Comparison of ENCODE assay signal across 8 cellular contexts in genomic region chr20:23668477-23668951, GRCh38. TPM values are rescaled to one million over a fixed set of nuclear protein-coding genes. Genes with fewer than 3 reads are reported as not detected.
DNase-seq lines count a peak whose midpoint lies in the region; ATAC-seq and TF ChIP-seq lines count a peak whose summit lies in the region.

No MANE protein-coding gene starts in this region.

- H3K4me1 ChIP-seq in trophoblast cell (ENCODE audit: control insufficient read depth in 1 of 2, insufficient read depth in 2 of 2, low read length in 2 of 2) = no peaks in the 10 kb centered on the region

- H3K4me1 Mint-ChIP-seq in activated T-cell treated with anti-CD3 and anti-CD28 coated beads, Interleukin-2, amount 50 U/mL, for 24 hours (ENCODE audit: low read depth) = no peaks in the 10 kb centered on the region
- H3K4me1 Mint-ChIP-seq in glutamatergic neuron (ENCODE audit: low read depth, unreplicated experiment) = no peaks in the 10 kb centered on the region

- WGBS in trophoblast cell (ENCODE audit: extremely low coverage, insufficient coverage, insufficient read length) = no CpG with 5 or more reads among the region's 4 CpGs

- H2BK12ac ChIP-seq in trophoblast cell (ENCODE audit: low read length) = no peak overlapping the region

- POLR2A ChIA-PET in BJ (lab: Charles Lee) = no interaction called here

- H3K9me3 Mint-ChIP-seq in activated T-cell treated with anti-CD3 and anti-CD28 coated beads, Interleukin-2, amount 50 U/mL, for 24 hours = no peaks in the 10 kb centered on the region
- H3K9me3 Mint-ChIP-seq in glutamatergic neuron (ENCODE audit: unreplicated experiment) = no peaks in the 10 kb centered on the region

- no peak overlapping the region for H4K12ac ChIP-seq in trophoblast cell (ENCODE audit: low read depth, low read length)

- CTCF ChIA-PET in BJ (lab: Yijun Ruan, JAX) = interaction anchor here (0.7 to 2.2 kb wide), 20 partner anchors 7 to 331 kb away, joined by 3 to 19 read pairs (median 4); partner anchors contain the start of gene CST3

- H3K36me3 ChIP-seq in BJ (ENCODE audit: control insufficient read depth, insufficient read depth, low read length) (no peaks in the 10 kb centered on the region), trophoblast cell (ENCODE audit: control insufficient read depth in 1 of 2, insufficient read depth in 2 of 2, low read length in 2 of 2) (no peaks in the 10 kb centered on the region)

- H4K8ac ChIP-seq in trophoblast cell (ENCODE audit: low read depth, low read length) = no peak overlapping the region

- DNase-seq in BJ (ENCODE audit: low read depth) (no peak), NCI-H526 treated with DMSO at 0.1 percent for 48 hours (lab: John Stamatoyannopoulos, UW) (peak; percentile 35), glutamatergic neuron (peak; percentile 64), trophoblast cell (peak; percentile 57 to 71)
- DNase-seq in activated T-cell treated with anti-CD3 and anti-CD28 coated beads, Interleukin-2, amount 50 U/mL, for 24 hours = peak; percentile 44

- no peak overlapping the region for H2AFZ ChIP-seq in trophoblast cell (ENCODE audit: insufficient read depth, low read length, poor library complexity)

- H4K91ac ChIP-seq in trophoblast cell (ENCODE audit: low read depth, low read length) = no peak overlapping the region

- H3K23ac ChIP-seq in trophoblast cell (ENCODE audit: low read length) = no peak overlapping the region

- no peak overlapping the region for H3K27ac ChIP-seq in trophoblast cell (ENCODE audit: low read depth, low read length)

- H2AK5ac ChIP-seq in trophoblast cell (ENCODE audit: low read length) = no peak overlapping the region

- H3K36me3 Mint-ChIP-seq in activated T-cell treated with anti-CD3 and anti-CD28 coated beads, Interleukin-2, amount 50 U/mL, for 24 hours (ENCODE audit: low read depth) = no peaks in the 10 kb centered on the region
- no peaks in the 10 kb centered on the region for H3K36me3 Mint-ChIP-seq in glutamatergic neuron (ENCODE audit: unreplicated experiment)

- peak; percentile 89 for ATAC-seq in GM18502 (IDR thresholded peaks at IDR 0.05; ENCODE audit: poor library complexity, unreplicated experiment)
- ATAC-seq in HG03159 (IDR thresholded peaks at IDR 0.05; ENCODE audit: unreplicated experiment) = peak; percentile 89
- ATAC-seq in GM18519 (IDR thresholded peaks at IDR 0.05; ENCODE audit: low FRiP score, unreplicated experiment) = no peak

- H3K79me2 ChIP-seq in trophoblast cell (ENCODE audit: control insufficient read depth, insufficient read depth, low read length, poor library complexity) = no peaks in the 10 kb centered on the region

- peaks cover 2% of the 10 kb centered on the region; the same call in 1 of the 2 replicates for H3K27me3 ChIP-seq in BJ (ENCODE audit: control insufficient read depth, insufficient read depth, low read length)
- H3K27me3 ChIP-seq in trophoblast cell (ENCODE audit: insufficient read depth, low read length) = no peaks in the 10 kb centered on the region

- no peak overlapping the region for H3K4me3 ChIP-seq in BJ (ENCODE audit: low read depth, low read length)
- no peak overlapping the region for H3K4me3 ChIP-seq in trophoblast cell (ENCODE audit: low read depth, low read length)

- H3K4me3 Mint-ChIP-seq in activated T-cell treated with anti-CD3 and anti-CD28 coated beads, Interleukin-2, amount 50 U/mL, for 24 hours = no peak overlapping the region
- H3K4me3 Mint-ChIP-seq in glutamatergic neuron (ENCODE audit: unreplicated experiment) = no peak overlapping the region

- TF ChIP-seq CTCF in BJ (IDR thresholded peaks at IDR 0.05; ENCODE audit: insufficient read depth, low read depth, low read length) = peak; percentile 77
- peak; percentile 90 for TF ChIP-seq CTCF in glutamatergic neuron (IDR thresholded peaks at IDR 0.05; ENCODE audit: partially characterized antibody, unreplicated experiment)

- no peak overlapping the region for H3K9ac ChIP-seq in trophoblast cell (ENCODE audit: low read length)

- no peak overlapping the region for H3K4ac ChIP-seq in trophoblast cell (ENCODE audit: low read depth, low read length)

- no peak overlapping the region for H3K27ac Mint-ChIP-seq in activated T-cell treated with anti-CD3 and anti-CD28 coated beads, Interleukin-2, amount 50 U/mL, for 24 hours
- H3K27ac Mint-ChIP-seq in glutamatergic neuron (ENCODE audit: unreplicated experiment) = no peak overlapping the region

- H3K18ac ChIP-seq in trophoblast cell (ENCODE audit: low read length) = no peak overlapping the region

- H3K4me2 ChIP-seq in trophoblast cell (ENCODE audit: low read length) = no peak overlapping the region

- no peaks in the 10 kb centered on the region for H3K79me1 ChIP-seq in trophoblast cell (ENCODE audit: low read length)

- H3K14ac ChIP-seq in trophoblast cell (ENCODE audit: low read length) = no peak overlapping the region

- no peak overlapping the region for H2BK120ac ChIP-seq in trophoblast cell (ENCODE audit: insufficient read depth, low read length, poor library complexity)

- H2BK5ac ChIP-seq in trophoblast cell (ENCODE audit: low read depth, low read length, poor library complexity) = no peak overlapping the region

- H3K9me3 ChIP-seq in trophoblast cell (ENCODE audit: insufficient read depth, low read depth, low read length) = no peaks in the 10 kb centered on the region

- H3K27me3 Mint-ChIP-seq in activated T-cell treated with anti-CD3 and anti-CD28 coated beads, Interleukin-2, amount 50 U/mL, for 24 hours = no peaks in the 10 kb centered on the region
- H3K27me3 Mint-ChIP-seq in glutamatergic neuron (ENCODE audit: unreplicated experiment) = peaks cover 2% of the 10 kb centered on the region

RNA-seq across cellular contexts. Expression of gene CST4, which starts 20.3 kb away (rescaled TPM):
- not detected in 2 replicates for polyA plus RNA-seq in BJ (2011; rRNA removed)
- not detected in 2 replicates for polyA minus RNA-seq in BJ (2011; rRNA and poly(A)+ RNA removed)
- not detected for total RNA-seq in glutamatergic neuron (ENCODE audit: unreplicated experiment)
- 3.1 and 3.7 TPM in 2 replicates for polyA plus RNA-seq in trophoblast cell (2013)

RNA-seq across cellular contexts. Expression of gene CST3, which starts 30.8 kb away (rescaled TPM):
- 296 and 458 TPM in 2 replicates for polyA plus RNA-seq in BJ (2011; rRNA removed)
- 161 and 215 TPM in 2 replicates for polyA minus RNA-seq in BJ (2011; rRNA and poly(A)+ RNA removed)
- total RNA-seq in glutamatergic neuron (ENCODE audit: unreplicated experiment) = 224 TPM
- polyA plus RNA-seq in trophoblast cell (2013) = 166 and 167 TPM in 2 replicates
